In the genomic region with DNA sequence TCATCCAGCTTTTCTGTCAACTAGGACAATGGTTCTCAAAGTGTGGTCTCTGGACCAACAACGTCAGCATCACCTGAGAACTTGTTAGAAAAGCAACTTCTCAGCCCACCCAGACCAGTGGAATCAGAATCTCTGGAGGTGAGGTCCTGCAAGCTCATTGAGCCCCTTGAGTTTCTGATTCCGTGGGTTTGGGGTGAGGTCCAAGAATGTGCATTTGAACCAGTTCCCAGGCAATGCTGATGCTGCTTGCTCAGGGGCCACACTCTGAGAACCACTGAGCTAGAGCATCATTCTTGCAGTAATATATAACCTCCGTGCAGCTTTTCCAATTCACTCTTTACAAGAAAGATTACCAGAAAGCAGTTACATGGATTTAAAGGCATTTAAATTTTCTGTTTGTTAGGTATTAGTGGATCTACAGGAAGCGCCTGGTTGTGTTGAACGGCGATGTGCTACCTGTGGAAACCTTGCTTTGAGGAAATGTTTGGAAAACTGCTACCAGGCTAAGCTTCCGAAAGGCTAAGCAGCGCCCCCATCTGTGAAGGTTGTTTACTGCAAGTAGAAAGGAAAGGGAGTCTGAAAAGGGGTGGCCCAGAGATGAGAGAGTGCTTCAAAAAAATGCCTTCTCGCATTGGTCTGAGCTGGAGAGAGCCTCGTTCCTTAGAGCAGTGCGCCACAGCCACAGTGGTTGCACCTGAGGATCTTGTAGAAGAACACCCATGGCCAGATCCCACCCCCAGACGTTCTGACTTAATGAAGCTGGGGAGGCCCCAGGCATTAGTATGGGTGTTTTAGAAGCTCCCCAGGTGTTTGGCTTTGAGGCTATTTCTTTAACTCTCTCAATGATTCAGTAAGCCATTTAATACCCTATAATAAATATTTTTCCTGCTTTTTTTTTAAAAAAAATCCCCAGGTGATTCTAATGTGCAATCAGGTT, we compare ENCODE assay signal across 9 cellular contexts. TPM values are rescaled to one million over a fixed set of nuclear protein-coding genes. Genes with fewer than 3 reads are reported as not detected.
DNase-seq lines count a peak whose midpoint lies in the region; ATAC-seq, FAIRE-seq and TF ChIP-seq lines count a peak whose summit lies in the region.
"Had no signal": no experiment of that assay in that cellular context is flagged by ENCODE, and none has a peak within 500 bp of the region (broad histone marks: within the 10 kb centered on the region; RNA-seq: fewer than 3 reads in every experiment).

No MANE protein-coding gene starts in this region.

- H4K20me1 ChIP-seq in GM23338 (replicated peaks; ENCODE audit: insufficient read depth): no peaks in the 10 kb centered on the region
- no peaks in the 10 kb centered on the region for H4K20me1 ChIP-seq in PC-9 (ENCODE audit: insufficient read depth)
- H4K20me1 ChIP-seq in GM12878 (ENCODE audit: control insufficient read depth, insufficient read depth): no peaks in the 10 kb centered on the region
- H4K20me1 ChIP-seq in keratinocyte (ENCODE audit: control insufficient read depth, extremely low read depth, insufficient read depth, low read length): no peaks in the 10 kb centered on the region

- H3K27ac Mint-ChIP-seq in CD8-positive, alpha-beta memory T cell: no peak overlapping the region
- no peak overlapping the region; the same call in 1 of the 2 replicates for H3K27ac Mint-ChIP-seq in GM23338
- H3K27ac Mint-ChIP-seq: T-helper 1 cell treated with Interleukin-12 subunit alpha and Interleukin-12 subunit beta and Interleukin-4 antibody, amounts not matched to agents 30 μg/mL and 1 μg/mL, for 36 hours had no signal

- TF ChIP-seq EP300 in GM12878 (IDR thresholded peaks at IDR 0.05; ENCODE audit: borderline replicate concordance in 1 of 2, control insufficient read depth in 1 of 2, low read depth in 2 of 2, low read length in 2 of 2): no peak

- ATAC-seq in GM23338 (peak; percentile 97), GM12878 (peak; percentile 22; the same call in 1 of the 3 replicates), HG02884 (IDR thresholded peaks at IDR 0.05; ENCODE audit: unreplicated experiment) (no peak), GM18519 (IDR thresholded peaks at IDR 0.05; ENCODE audit: low FRiP score, unreplicated experiment) (no peak)

- peaks cover 8% of the 10 kb centered on the region for H3K36me3 ChIP-seq in CD8-positive, alpha-beta memory T cell (ENCODE audit: insufficient read depth, low read length)
- H3K36me3 ChIP-seq in GM23338 (ENCODE audit: insufficient read depth) (no peaks in the 10 kb centered on the region), PC-9 (ENCODE audit: low read depth) (0 out of 2 replicates have a peak, but pooled peaks cover 5% of the 10 kb centered on the region), GM12878 (ENCODE audit: control insufficient read depth in 2 of 2, insufficient read depth in 2 of 2, low read length in 1 of 2) (peaks cover 0 to 10% of the 10 kb centered on the region in 2 experiments; a peak in 3 of 4 replicates), keratinocyte (ENCODE audit: control insufficient read depth in 2 of 2, extremely low read depth in 1 of 2, insufficient read depth in 2 of 2, low read length in 2 of 2) (peaks cover 2 to 4% of the 10 kb centered on the region in 2 experiments)

- no peak for TF ChIP-seq POLR2A in GM12878 (IDR thresholded peaks at IDR 0.05; ENCODE audit: low read depth, low read length)

- H3K9me3 ChIP-seq in CD8-positive, alpha-beta memory T cell (ENCODE audit: low read length): no peaks in the 10 kb centered on the region
- no peaks in the 10 kb centered on the region for H3K9me3 ChIP-seq in PC-9 (ENCODE audit: insufficient read depth, low read depth)
- H3K9me3 ChIP-seq in GM12878 (replicated peaks; ENCODE audit: control insufficient read depth, insufficient read depth, low read length): no peaks in the 10 kb centered on the region
- no peaks in the 10 kb centered on the region for H3K9me3 ChIP-seq in keratinocyte (ENCODE audit: control insufficient read depth, low read depth, low read length)

- TF ChIP-seq CTCF in GM23338 (conservative IDR thresholded peaks at IDR 0.05; ENCODE audit: low read depth in 2 of 2): peak; percentile 91 to 95
- TF ChIP-seq CTCF in PC-9 (conservative IDR thresholded peaks at IDR 0.05): peak; percentile 84
- TF ChIP-seq CTCF in GM12878 (IDR thresholded peaks at IDR 0.05 in 2 of 3, conservative IDR thresholded peaks at IDR 0.05 in 1 of 3; ENCODE audit: control insufficient read depth in 2 of 3, extremely low read depth in 1 of 3, insufficient read depth in 1 of 3, low read depth in 3 of 3, low read length in 3 of 3): peak; percentile 54 to 68 (median 64)
- TF ChIP-seq CTCF in keratinocyte (optimal IDR thresholded peaks at IDR 0.05 in 1 of 3, IDR thresholded peaks at IDR 0.05 in 1 of 3, conservative IDR thresholded peaks at IDR 0.05 in 1 of 3; ENCODE audit: extremely low read depth in 1 of 3, insufficient read depth in 2 of 3, low read length in 3 of 3): peak; percentile 81 to 83 (median 82)

- RAD21 ChIA-PET in GM12878 (lab: Charles Lee; ENCODE audit: unreplicated experiment): interaction anchor here (0.5 to 6.9 kb wide), 8 partner anchors 41 to 151 kb away, joined by 3 to 62 read pairs (median 5); a partner anchor contains a TSS

- no peak overlapping the region for H3K4me2 ChIP-seq in GM23338
- H3K4me2 ChIP-seq in PC-9: no peak overlapping the region
- no peak overlapping the region for H3K4me2 ChIP-seq in GM12878 (ENCODE audit: control insufficient read depth, insufficient read depth)
- no peak overlapping the region for H3K4me2 ChIP-seq in keratinocyte (ENCODE audit: control insufficient read depth, extremely low read depth, insufficient read depth, low read depth, low read length)

- H3K4me3 Mint-ChIP-seq in CD8-positive, alpha-beta memory T cell: no peak overlapping the region
- H3K4me3 Mint-ChIP-seq in GM23338: no peak overlapping the region
- H3K4me3 Mint-ChIP-seq: T-helper 1 cell treated with Interleukin-12 subunit alpha and Interleukin-12 subunit beta and Interleukin-4 antibody, amounts not matched to agents 30 μg/mL and 1 μg/mL, for 36 hours had no signal

- H3K27ac ChIP-seq in CD8-positive, alpha-beta memory T cell (ENCODE audit: low read depth, low read length): no peak overlapping the region
- H3K27ac ChIP-seq in GM23338 (ENCODE audit: low read depth) (no peak overlapping the region), PC-9 (no peak overlapping the region), GM12878 (ENCODE audit: control insufficient read depth, insufficient read depth) (no peak overlapping the region), keratinocyte (ENCODE audit: control insufficient read depth, insufficient read depth, low read length) (no peak overlapping the region), substantia nigra (ENCODE audit: low read depth, low read length, poor library complexity, severe bottlenecking) (peak overlapping the region; percentile 18)

- in situ Hi-C loops in GM12878 (cut with MboI): no loop called here

- H3K9me2 ChIP-seq in GM23338 (ENCODE audit: insufficient read depth) (no peaks in the 10 kb centered on the region), PC-9 (ENCODE audit: insufficient read depth) (no peaks in the 10 kb centered on the region)

- H3K9me1 ChIP-seq in keratinocyte (ENCODE audit: control insufficient read depth, extremely low read depth, insufficient read depth, low read length): no peaks in the 10 kb centered on the region

- dilution Hi-C loops in keratinocyte (cut with MboI; ENCODE audit: extremely low pct_ligation_motif_present, low sequenced_read_pairs): no loop called here

- no peaks in the 10 kb centered on the region for H3K27me3 ChIP-seq in CD8-positive, alpha-beta memory T cell (ENCODE audit: insufficient read depth, low read length, poor library complexity, severe bottlenecking)
- H3K27me3 ChIP-seq in GM23338 (ENCODE audit: insufficient read depth): no peaks in the 10 kb centered on the region
- no peaks in the 10 kb centered on the region for H3K27me3 ChIP-seq in PC-9 (ENCODE audit: insufficient read depth, low read depth)
- no peaks in the 10 kb centered on the region for H3K27me3 ChIP-seq in GM12878 (replicated peaks in 1 of 2; ENCODE audit: control insufficient read depth in 2 of 2, insufficient read depth in 2 of 2, low read length in 1 of 2)
- no peaks in the 10 kb centered on the region for H3K27me3 ChIP-seq in keratinocyte (ENCODE audit: control insufficient read depth, extremely low read depth, insufficient read depth, low read length)

- H3K27me3 Mint-ChIP-seq in CD8-positive, alpha-beta memory T cell: no peaks in the 10 kb centered on the region
- H3K27me3 Mint-ChIP-seq in GM23338 (ENCODE audit: insufficient read depth, low read depth, poor library complexity): peaks cover 2% of the 10 kb centered on the region

- SMC1A ChIA-PET in GM12878 (lab: Charles Lee; ENCODE audit: uncharacterized antibody, unreplicated experiment): interaction anchor here (1.0 to 4.9 kb wide), 8 partner anchors 10 to 267 kb away, joined by 3 to 61 read pairs (median 4); no protein-coding TSS in a partner anchor

- peak; percentile 53 for TF ChIP-seq RAD21 in GM12878 (IDR thresholded peaks at IDR 0.05; ENCODE audit: insufficient read depth, low read depth, low read length)

- H3K79me2 ChIP-seq in GM23338 (replicated peaks; ENCODE audit: insufficient read depth) (no peaks in the 10 kb centered on the region), PC-9 (ENCODE audit: low read depth) (no peaks in the 10 kb centered on the region), GM12878 (ENCODE audit: control insufficient read depth, insufficient read depth, low read length) (no peaks in the 10 kb centered on the region), keratinocyte (ENCODE audit: control insufficient read depth, insufficient read depth, low read length) (no peaks in the 10 kb centered on the region)

- H3K4me3 ChIP-seq in CD8-positive, alpha-beta memory T cell (ENCODE audit: low read length): no peak overlapping the region
- H3K4me3 ChIP-seq in GM23338 (no peak overlapping the region), PC-9 (no peak overlapping the region), GM12878 (no peak overlapping the region), keratinocyte (ENCODE audit: control insufficient read depth in 2 of 3, extremely low read depth in 1 of 3, insufficient read depth in 2 of 3, low read depth in 1 of 3, low read length in 3 of 3) (no peak overlapping the region)

- intact Hi-C loops in PC-9 (cut with micrococcal nuclease; ENCODE audit: unreplicated experiment): loop anchor here (1.0 kb wide), 1 partner anchor 114 kb away; no protein-coding TSS in a partner anchor
- intact Hi-C loops in GM12878 (cut with micrococcal nuclease; ENCODE audit: unreplicated experiment): no loop called here

- POLR2A ChIA-PET in CD8-positive, alpha-beta memory T cell (lab: Charles Lee): no interaction called here
- POLR2A ChIA-PET in PC-9 (lab: Charles Lee; ENCODE audit: unreplicated experiment) (interaction anchor here (0.6 to 0.7 kb wide), 2 partner anchors 79 to 111 kb away, joined by 4 to 16 read pairs; no protein-coding TSS in a partner anchor), GM12878 (lab: Charles Lee) (interaction anchor here (0.7 to 1.8 kb wide), 2 partner anchors 74 to 83 kb away, joined by 3 to 5 read pairs; a partner anchor contains a TSS)

- 73% methylated on average over 12 of the region's 12 CpGs for WGBS in GM12878 (ENCODE audit: insufficient coverage, insufficient replicate concordance, low lambda C conversion rate, missing lambda C conversion rate)

- H2AFZ ChIP-seq in GM23338 (no peak overlapping the region), PC-9 (no peak overlapping the region), GM12878 (ENCODE audit: control insufficient read depth, low read depth, low read length) (no peak overlapping the region), keratinocyte (ENCODE audit: control insufficient read depth, low read length) (no peak overlapping the region)

- no TSS peak for BruUV-seq in PC-9 (replicated peaks; lab: Mats Ljungman, UMichigan)
- BruUV-seq in GM12878 (replicated peaks; lab: Mats Ljungman, UMichigan): no TSS peak

- H3F3A ChIP-seq in GM23338 (replicated peaks; ENCODE audit: low read depth): no peaks in the 10 kb centered on the region
- peaks cover 35% of the 10 kb centered on the region for H3F3A ChIP-seq in PC-9 (ENCODE audit: insufficient read depth, low read depth)

- no peaks in the 10 kb centered on the region for H3K9me3 Mint-ChIP-seq in CD8-positive, alpha-beta memory T cell
- H3K9me3 Mint-ChIP-seq in GM23338: no peaks in the 10 kb centered on the region
- H3K9me3 Mint-ChIP-seq: T-helper 1 cell treated with Interleukin-12 subunit alpha and Interleukin-12 subunit beta and Interleukin-4 antibody, amounts not matched to agents 30 μg/mL and 1 μg/mL, for 36 hours had no signal

- peaks cover 5 to 9% (median 7%) of the 10 kb centered on the region in 3 donors for H3K4me1 Mint-ChIP-seq in CD8-positive, alpha-beta memory T cell
- peaks cover 11% of the 10 kb centered on the region for H3K4me1 Mint-ChIP-seq in GM23338

- FAIRE-seq in GM12878 (lab: Jason Lieb, UNC): no peak
- no peak for FAIRE-seq in keratinocyte (lab: Jason Lieb, UNC)

- H3K4me1 ChIP-seq in CD8-positive, alpha-beta memory T cell (ENCODE audit: insufficient read depth, low read length): no peaks in the 10 kb centered on the region
- H3K4me1 ChIP-seq in GM23338 (ENCODE audit: insufficient read depth): peaks cover 3% of the 10 kb centered on the region; the same call in 1 of the 2 replicates
- H3K4me1 ChIP-seq in PC-9 (replicated peaks; ENCODE audit: insufficient read depth): peaks cover 23% of the 10 kb centered on the region
- H3K4me1 ChIP-seq in GM12878 (ENCODE audit: control insufficient read depth, insufficient read depth, low read length): peaks cover 18% of the 10 kb centered on the region
- H3K4me1 ChIP-seq in keratinocyte (ENCODE audit: control insufficient read depth, extremely low read depth, insufficient read depth, low read length): peaks cover 28% of the 10 kb centered on the region

- peak in 3 of 5 donors; percentile 7 to 10 (median 9) for DNase-seq in CD8-positive, alpha-beta memory T cell
- DNase-seq in GM23338 (ENCODE audit: low spot score) (peak; percentile 93), PC-9 (peak; percentile 43 to 52), GM12878 (ENCODE audit: low read depth, low spot score) (no peak), keratinocyte (ENCODE audit: low read depth, low spot score) (no peak), substantia nigra (lab: John Stamatoyannopoulos, UW) (peak in 28 of 49 donors; percentile 12 to 63 (median 35))

- CTCF ChIA-PET in CD8-positive, alpha-beta memory T cell (lab: Charles Lee): interaction anchor here (0.8 to 2.3 kb wide), 8 partner anchors 13 to 114 kb away, joined by 3 to 21 read pairs (median 4); no protein-coding TSS in a partner anchor
- CTCF ChIA-PET in PC-9 (lab: Charles Lee): interaction anchor here (0.6 to 1.8 kb wide), 4 partner anchors 28 to 269 kb away, joined by 3 to 9 read pairs (median 4); no protein-coding TSS in a partner anchor
- CTCF ChIA-PET in GM12878 (lab: Yijun Ruan, JAX): interaction anchor here (0.7 to 11.1 kb wide), 40 partner anchors 9 to 269 kb away, joined by 3 to 339 read pairs (median 4); a partner anchor contains a TSS

- peaks cover 4 to 39% (median 4%) of the 10 kb centered on the region in 3 donors for H3K36me3 Mint-ChIP-seq in CD8-positive, alpha-beta memory T cell
- H3K36me3 Mint-ChIP-seq in GM23338 (ENCODE audit: low read depth): no peaks in the 10 kb centered on the region

- H3K9ac ChIP-seq in GM12878 (ENCODE audit: control insufficient read depth, insufficient read depth, low read length) (no peak overlapping the region), keratinocyte (ENCODE audit: control insufficient read depth, extremely low read depth, insufficient read depth, low read length) (no peak overlapping the region)

RNA-seq across cellular contexts. Expression of a gene that starts 50.0 kb away (rescaled TPM):
- not detected for total RNA-seq in CD8-positive, alpha-beta memory T cell
- polyA plus RNA-seq in CD8-positive, alpha-beta memory T cell: not detected
- not detected in 2 replicates for total RNA-seq in GM23338 (2014; rRNA removed; shearing (Covaris generic))
- polyA plus RNA-seq in GM23338 (2016; fragmentation: Nextera tagmentation; extraction: Ambion mirVana) (not detected in 2 replicates), GM12878 (2011; rRNA removed) (not detected in 2 replicates), GM12878 (2014; fragmentation: Illumina TruSeq; extraction: Trizol) (0.40 TPM in 1 of 2 replicates, not detected in the other), GM12878 (2014; fragmentation: Nextera tagmentation; extraction: Ambion mirVana) (not detected), GM12878 (2014; rRNA removed) (not detected in 2 replicates), GM12878 (2016; fragmentation: Nextera tagmentation; extraction: Ambion mirVana) (not detected), keratinocyte (not detected in 3 replicates)
- total RNA-seq in PC-9 (2021) (not detected in 2 replicates), GM12878 (2014; rRNA removed) (0.06 and 0.44 TPM in 2 replicates), GM12878 (2014; rRNA removed; fragmentation: Illumina TruSeq; extraction: Trizol) (not detected in 2 replicates), GM12878 (2021) (not detected in 2 replicates)
- not detected in 2 replicates for total RNA-seq in GM12878 (2013; cell fraction: nucleolus; rRNA removed)
- polyA plus RNA-seq in GM12878 (2011; ENCODE audit: low read depth): not detected
- 0.03 and 0.07 TPM in 2 replicates for polyA plus RNA-seq in GM12878 (2011; cell fraction: cytosol; rRNA removed)
- polyA plus RNA-seq in GM12878 (2011; cell fraction: nucleus; rRNA removed): not detected in 2 replicates
- polyA plus RNA-seq in GM12878 (2012): not detected in 2 replicates
- not detected in 2 replicates for polyA minus RNA-seq in GM12878 (2011; rRNA and poly(A)+ RNA removed)
- not detected in 2 replicates for polyA minus RNA-seq in GM12878 (2011; cell fraction: cytosol; rRNA and poly(A)+ RNA removed)
- not detected in 2 replicates for polyA minus RNA-seq in GM12878 (2011; cell fraction: nucleus; rRNA and poly(A)+ RNA removed)
- polyA plus RNA-seq in keratinocyte (2011; ENCODE audit: low read depth): not detected
- not detected in 2 replicates for polyA plus RNA-seq in keratinocyte (2011; cell fraction: cytosol; rRNA removed)
- polyA plus RNA-seq in keratinocyte (2011; cell fraction: nucleus; rRNA removed): not detected in 2 replicates
- polyA plus RNA-seq in keratinocyte (2012; ENCODE audit: low replicate concordance): not detected in 2 replicates
- polyA minus RNA-seq in keratinocyte: not detected in 3 replicates
- polyA minus RNA-seq in keratinocyte (2011; cell fraction: cytosol; rRNA and poly(A)+ RNA removed): not detected
- not detected in 2 replicates for polyA minus RNA-seq in keratinocyte (2011; cell fraction: nucleus; rRNA and poly(A)+ RNA removed)

Comparison
In these comparisons a context has a peak if more than half of its experiments do, and no peak if none do; other contexts are left out.
1. DNase-seq: peak in CD8-positive, alpha-beta memory T cell (3 of 5), GM23338 (single experiment), PC-9 (2 of 2) and substantia nigra (28 of 49); none in GM12878 (single experiment) and keratinocyte (single experiment).
2. ATAC-seq: peak in GM23338 (single experiment) and GM12878 (single experiment); none in HG02884 (single experiment) and GM18519 (single experiment).
3. Peak in every context shown above with its lines, with median percentiles within 50 percentile points of each other: CTCF ChIP-seq.